In the genomic region with DNA sequence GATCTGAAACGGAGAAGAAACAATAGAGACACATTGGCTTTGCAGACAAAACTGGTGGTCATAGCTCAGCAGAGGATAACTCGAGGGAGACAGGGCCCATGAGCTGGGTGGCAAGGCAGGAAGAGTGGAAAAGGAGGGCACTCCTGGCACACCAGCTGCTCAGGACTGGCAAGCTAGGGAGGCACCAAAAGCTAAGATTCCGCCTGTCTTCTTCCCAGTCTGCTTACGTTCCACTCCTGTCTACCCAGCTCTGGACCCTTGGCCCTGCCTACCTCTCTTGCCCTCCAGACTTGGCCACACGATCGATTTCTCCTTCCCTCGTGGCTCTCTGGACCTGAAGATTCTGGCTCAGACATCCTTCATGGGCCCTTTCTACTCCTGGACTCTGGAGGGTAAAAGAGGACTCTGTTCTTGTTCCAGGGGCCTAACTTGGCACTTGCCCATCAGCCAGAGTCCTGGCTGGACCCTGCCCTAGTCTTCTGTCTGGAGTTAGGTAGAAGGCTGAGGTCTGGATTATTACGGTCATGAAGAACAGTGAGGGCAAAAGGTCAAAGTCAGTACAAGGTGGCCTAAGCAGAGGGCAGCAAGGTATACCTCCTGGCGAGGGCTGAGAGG, we compare ENCODE assay signal across 12 cellular contexts.
A peak's percentile ranks its signal among the peaks of the same experiment; 100 is the strongest.
DNase-seq lines count a peak whose midpoint lies in the region; ATAC-seq and TF ChIP-seq lines count a peak whose summit lies in the region.
"Had no signal": no experiment of that assay in that cellular context is flagged by ENCODE, and none has a peak within 500 bp of the region (broad histone marks: within the 10 kb centered on the region; RNA-seq: fewer than 3 reads in every experiment).

No MANE protein-coding gene starts in this region.

- no peak overlapping the region for H3K4me3 ChIP-seq in breast epithelium
- H3K4me3 ChIP-seq in heart right ventricle, result no peak overlapping the region
- H3K4me3 ChIP-seq in upper lobe of left lung, result no peak overlapping the region
- H3K4me3 ChIP-seq: HAP-1, pancreas had no signal

- peak overlapping the region; percentile 25 to 76 for H3K27ac ChIP-seq in breast epithelium
- peak overlapping the region; percentile 30 to 82 (median 68) for H3K27ac ChIP-seq in heart right ventricle
- H3K27ac ChIP-seq in upper lobe of left lung, result peak overlapping the region; percentile 63 to 90 (median 78)

- no peaks in the 10 kb centered on the region for H3K36me3 Mint-ChIP-seq in MCF 10A (ENCODE audit: insufficient read depth, unreplicated experiment)
- H3K36me3 Mint-ChIP-seq in osteocyte (ENCODE audit: unreplicated experiment), result peaks cover 2% of the 10 kb centered on the region
- H3K36me3 Mint-ChIP-seq: CD4-positive, alpha-beta memory T cell had no signal

- WGBS in heart right ventricle, 2 donors, result 71 to 78% methylated on average over 9 of the region's 9 CpGs
- 75% methylated on average over 9 of the region's 9 CpGs for WGBS in upper lobe of left lung, 2 donors

- H3K27me3 ChIP-seq in breast epithelium (no peaks in the 10 kb centered on the region), heart right ventricle (no peaks in the 10 kb centered on the region), upper lobe of left lung (no peaks in the 10 kb centered on the region)
- H3K27me3 ChIP-seq: pancreas had no signal

- TF ChIP-seq POLR2A in breast epithelium (IDR thresholded peaks at IDR 0.05), result no peak
- TF ChIP-seq POLR2A in upper lobe of left lung (IDR thresholded peaks at IDR 0.05), result no peak

- no peaks in the 10 kb centered on the region for H3K9me3 Mint-ChIP-seq in MCF 10A (ENCODE audit: unreplicated experiment)
- H3K9me3 Mint-ChIP-seq in osteocyte (ENCODE audit: unreplicated experiment), result no peaks in the 10 kb centered on the region

- no peaks in the 10 kb centered on the region for H3K9me3 ChIP-seq in breast epithelium
- peaks cover 0 to 5% (median 0%) of the 10 kb centered on the region in 11 donors for H3K9me3 ChIP-seq in heart right ventricle
- H3K9me3 ChIP-seq in upper lobe of left lung, result no peaks in the 10 kb centered on the region
- H3K9me3 ChIP-seq: HAP-1, pancreas had no signal

- POLR2A ChIA-PET in MCF 10A (lab: Yijun Ruan, JAX), result no interaction called here

- H3K4me3 Mint-ChIP-seq in MCF 10A (ENCODE audit: unreplicated experiment), result no peak overlapping the region
- no peak overlapping the region for H3K4me3 Mint-ChIP-seq in osteocyte (ENCODE audit: unreplicated experiment)
- H3K4me3 Mint-ChIP-seq: CD4-positive, alpha-beta memory T cell had no signal

- no peak for TF ChIP-seq EP300 in upper lobe of left lung (IDR thresholded peaks at IDR 0.05)

- peaks cover 12 to 23% of the 10 kb centered on the region in 2 donors for H3K4me1 ChIP-seq in breast epithelium
- peaks cover 11 to 51% (median 35%) of the 10 kb centered on the region in 9 donors for H3K4me1 ChIP-seq in heart right ventricle
- H3K4me1 ChIP-seq in upper lobe of left lung, result peaks cover 32 to 45% (median 44%) of the 10 kb centered on the region in 4 donors
- H3K4me1 ChIP-seq: HAP-1 had no signal

- H3K36me3 ChIP-seq in breast epithelium (no peaks in the 10 kb centered on the region), heart right ventricle (peaks cover 0 to 9% (median 0%) of the 10 kb centered on the region in 9 donors), upper lobe of left lung (peaks cover 0 to 4% (median 0%) of the 10 kb centered on the region in 4 donors)
- H3K36me3 ChIP-seq: HAP-1, pancreas had no signal

- H3K27ac Mint-ChIP-seq in MCF 10A (ENCODE audit: low read depth, unreplicated experiment), result no peak overlapping the region
- H3K27ac Mint-ChIP-seq in osteocyte (ENCODE audit: unreplicated experiment), result no peak overlapping the region
- H3K27ac Mint-ChIP-seq: CD4-positive, alpha-beta memory T cell had no signal

- BruUV-seq in MCF 10A (replicated peaks; lab: Mats Ljungman, UMichigan), result no TSS peak

- CTCF ChIA-PET in MCF 10A (lab: Yijun Ruan, JAX), result interaction anchor here (0.6 to 2.8 kb wide), 4 partner anchors 14 to 567 kb away, joined by 3 to 17 read pairs (median 4); no protein-coding TSS in a partner anchor

- TF ChIP-seq CTCF in breast epithelium (IDR thresholded peaks at IDR 0.05), result no peak
- TF ChIP-seq CTCF in MCF 10A (IDR thresholded peaks at IDR 0.05; ENCODE audit: unreplicated experiment), result no peak
- TF ChIP-seq CTCF in heart right ventricle (IDR thresholded peaks at IDR 0.05), result no peak
- TF ChIP-seq CTCF in osteocyte (IDR thresholded peaks at IDR 0.05), result no peak
- TF ChIP-seq CTCF in upper lobe of left lung (IDR thresholded peaks at IDR 0.05), result no peak

- no peak for DNase-seq in breast epithelium (ENCODE audit: low spot score in 2 of 2)
- no peak for DNase-seq in MCF 10A (ENCODE audit: unreplicated experiment)
- DNase-seq in heart right ventricle, result no peak
- DNase-seq in osteocyte (ENCODE audit: extremely low spot score, unreplicated experiment), result peak; percentile 51
- DNase-seq in upper lobe of left lung, result no peak
- no peak for DNase-seq in NCI-H2196 (lab: John Stamatoyannopoulos, UW; ENCODE audit: unreplicated experiment)
- DNase-seq: activated effector memory CD4-positive, alpha-beta T cell treated with Interleukin-2 at 50 U/mL for 16 hours had no signal

- H3K4me1 Mint-ChIP-seq in MCF 10A (ENCODE audit: insufficient read depth, unreplicated experiment), result no peaks in the 10 kb centered on the region
- peaks cover 23% of the 10 kb centered on the region for H3K4me1 Mint-ChIP-seq in osteocyte (ENCODE audit: unreplicated experiment)

- peaks cover 39% of the 10 kb centered on the region for H3K27me3 Mint-ChIP-seq in MCF 10A (ENCODE audit: insufficient read depth, unreplicated experiment)
- H3K27me3 Mint-ChIP-seq in osteocyte (ENCODE audit: unreplicated experiment), result no peaks in the 10 kb centered on the region

- intact Hi-C loops in breast epithelium (cut with DNase I; ENCODE audit: low total_unique reads), result no loop called here
- intact Hi-C loops in MCF 10A (cut with micrococcal nuclease), result no loop called here
- intact Hi-C loops in heart right ventricle (cut with DNase I), result no loop called here

- ATAC-seq in heart right ventricle (peak in 3 of 8 donors; percentile 7 to 18 (median 9)), upper lobe of left lung (ENCODE audit: low FRiP score in 2 of 2) (peak in 1 of 2 donors; percentile 78), GM18868 (IDR thresholded peaks at IDR 0.05; ENCODE audit: unreplicated experiment) (no peak), GM18907 (IDR thresholded peaks at IDR 0.05; ENCODE audit: unreplicated experiment) (no peak)
